ENCODE assay signal across 27 cellular contexts in the genomic region with DNA sequence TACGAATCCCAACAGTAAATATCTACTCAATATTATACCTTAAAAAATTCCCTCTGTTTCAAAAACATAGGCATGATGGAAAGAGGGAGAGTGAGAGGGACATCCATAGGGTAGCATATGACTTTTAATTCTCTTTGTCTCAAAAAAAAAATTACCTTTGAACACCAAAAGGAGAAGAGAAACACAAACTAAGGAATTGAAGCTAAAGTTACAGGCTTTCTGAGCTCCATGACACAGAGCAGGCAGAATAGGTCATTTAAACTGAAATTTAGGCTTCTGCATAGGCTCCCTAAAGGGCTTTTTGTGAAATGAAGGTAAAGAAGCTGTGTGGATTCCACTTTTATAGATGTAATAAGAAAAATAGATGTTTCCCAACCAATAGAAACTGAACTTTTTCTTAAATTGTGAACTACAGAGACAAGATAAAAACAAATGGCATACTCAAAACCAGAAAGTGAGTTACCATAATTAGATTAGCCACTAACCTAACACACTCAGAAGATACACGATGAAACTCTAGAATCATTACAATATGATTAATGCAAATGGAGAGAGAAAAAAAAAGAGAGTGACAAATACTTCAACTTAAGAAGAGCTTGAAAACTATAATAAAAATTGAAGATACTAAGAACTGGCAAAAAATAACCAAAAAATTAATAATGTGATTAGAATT.
"Had no signal": no experiment of that assay in that cellular context is flagged by ENCODE, and none has a peak within 500 bp of the region (broad histone marks: within the 10 kb centered on the region; RNA-seq: fewer than 3 reads in every experiment).

No MANE protein-coding gene starts in this region.

- ATAC-seq: activated CD4-positive, alpha-beta T cell treated with anti-CD3 and anti-CD28 coated beads for 36 hours; activated CD8-positive, alpha-beta T cell treated with anti-CD3 and anti-CD28 coated beads, Interleukin-2, amount 10 ng/mL, durations not matched to agents 7 days and 5 days; activated naive CD4-positive, alpha-beta T cell treated with anti-CD3 and anti-CD28 coated beads, Interleukin-2, amount 50 U/mL, for 72 hours; activated naive CD8-positive, alpha-beta T cell treated with anti-CD3 and anti-CD28 coated beads, Interleukin-2, amount 50 U/mL, for 24 hours; Right ventricle myocardium inferior had no signal

- H3K4me1 Mint-ChIP-seq: activated CD4-positive, alpha-beta T cell treated with anti-CD3 and anti-CD28 coated beads for 36 hours; activated CD4-positive, alpha-beta T cell treated with anti-CD3 and anti-CD28 coated beads, Interleukin-2, amount 10 ng/mL, durations not matched to agents 7 days and 5 days; activated naive CD8-positive, alpha-beta T cell treated with anti-CD3 and anti-CD28 coated beads, Interleukin-2, amount 50 U/mL, for 24 hours; brain had no signal

- H3K27me3 Mint-ChIP-seq: activated CD4-positive, alpha-beta T cell treated with anti-CD3 and anti-CD28 coated beads for 36 hours; activated CD4-positive, alpha-beta T cell treated with anti-CD3 and anti-CD28 coated beads, Interleukin-2, amount 10 ng/mL, durations not matched to agents 7 days and 5 days; activated naive CD8-positive, alpha-beta T cell treated with anti-CD3 and anti-CD28 coated beads, Interleukin-2, amount 50 U/mL, for 24 hours; activated T-cell treated with anti-CD3 and anti-CD28 coated beads, Interleukin-2, amount 50 U/mL, for 24 hours had no signal

- H3K4me2 ChIP-seq: PC-9 had no signal

- H3K27ac Mint-ChIP-seq: activated CD4-positive, alpha-beta T cell treated with anti-CD3 and anti-CD28 coated beads for 36 hours; activated CD4-positive, alpha-beta T cell treated with anti-CD3 and anti-CD28 coated beads, Interleukin-2, amount 10 ng/mL, durations not matched to agents 7 days and 5 days; activated CD8-positive, alpha-beta T cell treated with anti-CD3 and anti-CD28 coated beads, Interleukin-2, amount 10 ng/mL, durations not matched to agents 7 days and 5 days; activated naive CD4-positive, alpha-beta T cell treated with anti-CD3 and anti-CD28 coated beads for 36 hours; activated naive CD4-positive, alpha-beta T cell treated with anti-CD3 and anti-CD28 coated beads, Interleukin-2, amount 50 U/mL, for 72 hours; activated naive CD8-positive, alpha-beta T cell treated with anti-CD3 and anti-CD28 coated beads, Interleukin-2, amount 50 U/mL, for 24 hours; activated T-cell treated with anti-CD3 and anti-CD28 coated beads, Interleukin-2, amount 50 U/mL, for 24 hours; activated T-helper 1 cell treated with anti-CD3 and anti-CD28 coated beads, Interleukin-12 subunit alpha, Interleukin-12 subunit beta, Interleukin-2, Interleukin-4 antibody, amounts not matched to agents 30 ng/mL and 10 ng/mL and 1 ng/mL, durations not matched to agents 14 hours and 24 hours and 36 hours; brain had no signal

- H2AFZ ChIP-seq: PC-9 had no signal

- H3K36me3 Mint-ChIP-seq: activated naive CD4-positive, alpha-beta T cell treated with anti-CD3 and anti-CD28 coated beads, Interleukin-2, amount 50 U/mL, for 72 hours; brain had no signal

- H3K4me3 ChIP-seq: PC-9 had no signal

- H3K27ac ChIP-seq: PC-9, RWPE1, WERI-Rb-1 had no signal

- DNase-seq: activated CD4-positive, alpha-beta T cell treated with anti-CD3 and anti-CD28 coated beads for 36 hours; activated CD4-positive, alpha-beta T cell treated with anti-CD3 and anti-CD28 coated beads, Interleukin-2, amount 10 ng/mL, durations not matched to agents 7 days and 5 days; activated CD4-positive, alpha-beta T cell treated with anti-CD3 and anti-CD28 coated beads, Interleukin-2, amount 50 U/mL, for 48 hours; activated CD8-positive, alpha-beta T cell treated with anti-CD3 and anti-CD28 coated beads, Interleukin-2, amount 10 ng/mL, durations not matched to agents 7 days and 5 days; activated gamma-delta T cell treated with Interleukin-2 at 50 U/mL for 16 hours; activated naive CD4-positive, alpha-beta T cell treated with anti-CD3 and anti-CD28 coated beads for 36 hours; activated naive CD8-positive, alpha-beta T cell treated with anti-CD3 and anti-CD28 coated beads, Interleukin-2, amount 50 U/mL, for 24 hours; activated T-cell treated with anti-CD3 and anti-CD28 coated beads, Interleukin-2, amount 50 U/mL, for 24 hours; anterior cingulate cortex; caudate nucleus; cerebellar nuclear complex; NCI-H1092 treated with DMSO at 0.1 percent for 48 hours; NCI-H1417; NCI-H146; NCI-H1930; NCI-H345; NCI-H524 treated with DMSO at 0.1 percent for 48 hours; PC-9; SIG-M5; T1000; WERI-Rb-1 had no signal

- H3K4me3 Mint-ChIP-seq: activated CD4-positive, alpha-beta T cell treated with anti-CD3 and anti-CD28 coated beads for 36 hours; activated CD4-positive, alpha-beta T cell treated with anti-CD3 and anti-CD28 coated beads, Interleukin-2, amount 10 ng/mL, durations not matched to agents 7 days and 5 days; activated CD8-positive, alpha-beta T cell treated with anti-CD3 and anti-CD28 coated beads, Interleukin-2, amount 10 ng/mL, durations not matched to agents 7 days and 5 days; activated naive CD4-positive, alpha-beta T cell treated with anti-CD3 and anti-CD28 coated beads for 36 hours; activated naive CD8-positive, alpha-beta T cell treated with anti-CD3 and anti-CD28 coated beads, Interleukin-2, amount 50 U/mL, for 24 hours; activated T-cell treated with anti-CD3 and anti-CD28 coated beads, Interleukin-2, amount 50 U/mL, for 24 hours; activated T-helper 1 cell treated with anti-CD3 and anti-CD28 coated beads, Interleukin-12 subunit alpha, Interleukin-12 subunit beta, Interleukin-2, Interleukin-4 antibody, amounts not matched to agents 30 ng/mL and 10 ng/mL and 1 ng/mL, durations not matched to agents 14 hours and 24 hours and 36 hours; brain had no signal

- H3K36me3 ChIP-seq: WERI-Rb-1 had no signal

- FAIRE-seq: bronchial epithelial cell had no signal
